In the genomic region with DNA sequence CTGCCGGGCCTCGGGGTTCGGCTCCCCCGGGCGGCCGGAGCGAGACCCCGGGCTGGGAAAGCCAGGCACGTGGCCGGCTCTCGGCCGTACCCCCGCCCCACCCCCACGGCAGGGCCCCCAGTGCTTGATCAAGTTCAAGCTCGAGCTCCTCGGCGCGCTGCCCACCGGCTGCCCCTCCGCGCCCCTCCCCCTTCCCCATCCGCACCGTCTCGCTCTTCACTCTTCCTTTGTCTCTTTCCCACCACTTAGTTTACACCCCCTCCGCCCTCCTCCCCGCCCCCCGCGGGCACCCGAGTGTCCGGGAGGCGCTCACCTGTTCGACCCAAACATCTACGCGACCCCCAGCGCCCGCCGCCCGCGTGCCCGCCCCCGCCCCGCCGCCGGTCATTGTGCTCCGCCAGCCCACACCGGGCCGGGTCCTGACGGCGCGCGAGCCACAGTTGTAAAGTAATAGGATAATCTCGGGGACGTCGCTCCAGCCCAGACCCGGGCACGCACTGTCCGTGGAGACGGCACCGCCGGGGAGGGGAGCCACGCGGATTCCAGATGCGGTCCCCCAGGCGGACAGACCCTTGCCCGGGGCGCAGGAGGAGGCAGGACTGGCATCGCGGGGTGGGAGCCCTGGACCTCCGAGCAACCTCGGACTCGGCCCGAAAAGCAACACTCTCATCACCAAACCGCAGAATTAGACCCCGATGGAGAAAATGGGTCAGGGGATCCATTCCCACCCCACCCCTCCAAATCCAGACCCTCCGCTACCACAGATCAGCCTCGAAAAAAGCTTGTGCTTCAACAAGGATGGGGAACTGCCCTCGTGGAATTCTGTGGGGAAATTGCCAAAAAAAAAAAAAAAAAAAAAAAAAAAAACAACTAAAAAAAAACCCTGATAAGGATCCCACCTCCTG, we compare ENCODE assay signal across 1 cellular context.
TF ChIP-seq lines count a peak whose summit lies in the region.

No MANE protein-coding gene starts in this region.

TF ChIP-seq in HepG2, 621 proteins besides CTCF, POLR2A, EP300 and RAD21 (continued from another document and continues in another):
- TF ChIP-seq, protein P1, sequence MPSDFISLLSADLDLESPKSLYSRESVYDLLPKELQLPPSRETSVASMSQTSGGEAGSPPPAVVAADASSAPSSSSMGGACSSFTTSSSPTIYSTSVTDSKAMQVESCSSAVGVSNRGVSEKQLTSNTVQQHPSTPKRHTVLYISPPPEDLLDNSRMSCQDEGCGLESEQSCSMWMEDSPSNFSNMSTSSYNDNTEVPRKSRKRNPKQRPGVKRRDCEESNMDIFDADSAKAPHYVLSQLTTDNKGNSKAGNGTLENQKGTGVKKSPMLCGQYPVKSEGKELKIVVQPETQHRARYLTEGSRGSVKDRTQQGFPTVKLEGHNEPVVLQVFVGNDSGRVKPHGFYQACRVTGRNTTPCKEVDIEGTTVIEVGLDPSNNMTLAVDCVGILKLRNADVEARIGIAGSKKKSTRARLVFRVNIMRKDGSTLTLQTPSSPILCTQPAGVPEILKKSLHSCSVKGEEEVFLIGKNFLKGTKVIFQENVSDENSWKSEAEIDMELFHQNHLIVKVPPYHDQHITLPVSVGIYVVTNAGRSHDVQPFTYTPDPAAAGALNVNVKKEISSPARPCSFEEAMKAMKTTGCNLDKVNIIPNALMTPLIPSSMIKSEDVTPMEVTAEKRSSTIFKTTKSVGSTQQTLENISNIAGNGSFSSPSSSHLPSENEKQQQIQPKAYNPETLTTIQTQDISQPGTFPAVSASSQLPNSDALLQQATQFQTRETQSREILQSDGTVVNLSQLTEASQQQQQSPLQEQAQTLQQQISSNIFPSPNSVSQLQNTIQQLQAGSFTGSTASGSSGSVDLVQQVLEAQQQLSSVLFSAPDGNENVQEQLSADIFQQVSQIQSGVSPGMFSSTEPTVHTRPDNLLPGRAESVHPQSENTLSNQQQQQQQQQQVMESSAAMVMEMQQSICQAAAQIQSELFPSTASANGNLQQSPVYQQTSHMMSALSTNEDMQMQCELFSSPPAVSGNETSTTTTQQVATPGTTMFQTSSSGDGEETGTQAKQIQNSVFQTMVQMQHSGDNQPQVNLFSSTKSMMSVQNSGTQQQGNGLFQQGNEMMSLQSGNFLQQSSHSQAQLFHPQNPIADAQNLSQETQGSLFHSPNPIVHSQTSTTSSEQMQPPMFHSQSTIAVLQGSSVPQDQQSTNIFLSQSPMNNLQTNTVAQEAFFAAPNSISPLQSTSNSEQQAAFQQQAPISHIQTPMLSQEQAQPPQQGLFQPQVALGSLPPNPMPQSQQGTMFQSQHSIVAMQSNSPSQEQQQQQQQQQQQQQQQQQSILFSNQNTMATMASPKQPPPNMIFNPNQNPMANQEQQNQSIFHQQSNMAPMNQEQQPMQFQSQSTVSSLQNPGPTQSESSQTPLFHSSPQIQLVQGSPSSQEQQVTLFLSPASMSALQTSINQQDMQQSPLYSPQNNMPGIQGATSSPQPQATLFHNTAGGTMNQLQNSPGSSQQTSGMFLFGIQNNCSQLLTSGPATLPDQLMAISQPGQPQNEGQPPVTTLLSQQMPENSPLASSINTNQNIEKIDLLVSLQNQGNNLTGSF (CRISPR knock-in tag; IDR thresholded peaks at IDR 0.05): no peak
- peak; percentile 71 for TF ChIP-seq RBFOX2 (IDR thresholded peaks at IDR 0.05; ENCODE audit: low read depth, low read length)
- TF ChIP-seq ZKSCAN5 (CRISPR knock-in tag; IDR thresholded peaks at IDR 0.05): no peak
- TF ChIP-seq ZNF383 (CRISPR knock-in tag; IDR thresholded peaks at IDR 0.05; ENCODE audit: borderline replicate concordance): no peak
- TF ChIP-seq IRF2 (CRISPR knock-in tag; IDR thresholded peaks at IDR 0.05): no peak
- no peak for TF ChIP-seq ZNF24 (IDR thresholded peaks at IDR 0.05)
- no peak; the same call in 1 of the 2 replicates for TF ChIP-seq MTA1 (CRISPR knock-in tag; IDR thresholded peaks at IDR 0.05; ENCODE audit: borderline replicate concordance)
- no peak for TF ChIP-seq PRMT3 (CRISPR knock-in tag; IDR thresholded peaks at IDR 0.05; ENCODE audit: borderline replicate concordance, low read depth)
- TF ChIP-seq, protein P2, sequence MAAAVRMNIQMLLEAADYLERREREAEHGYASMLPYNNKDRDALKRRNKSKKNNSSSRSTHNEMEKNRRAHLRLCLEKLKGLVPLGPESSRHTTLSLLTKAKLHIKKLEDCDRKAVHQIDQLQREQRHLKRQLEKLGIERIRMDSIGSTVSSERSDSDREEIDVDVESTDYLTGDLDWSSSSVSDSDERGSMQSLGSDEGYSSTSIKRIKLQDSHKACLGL (CRISPR knock-in tag; IDR thresholded peaks at IDR 0.05): no peak; the same call in 1 of the 2 replicates
- TF ChIP-seq, protein P3, sequence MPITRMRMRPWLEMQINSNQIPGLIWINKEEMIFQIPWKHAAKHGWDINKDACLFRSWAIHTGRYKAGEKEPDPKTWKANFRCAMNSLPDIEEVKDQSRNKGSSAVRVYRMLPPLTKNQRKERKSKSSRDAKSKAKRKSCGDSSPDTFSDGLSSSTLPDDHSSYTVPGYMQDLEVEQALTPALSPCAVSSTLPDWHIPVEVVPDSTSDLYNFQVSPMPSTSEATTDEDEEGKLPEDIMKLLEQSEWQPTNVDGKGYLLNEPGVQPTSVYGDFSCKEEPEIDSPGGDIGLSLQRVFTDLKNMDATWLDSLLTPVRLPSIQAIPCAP (CRISPR knock-in tag; IDR thresholded peaks at IDR 0.05; ENCODE audit: low read depth): no peak
- TF ChIP-seq ZFX (CRISPR knock-in tag; IDR thresholded peaks at IDR 0.05; ENCODE audit: low read depth): peak; percentile 0; the same call in 1 of the 2 replicates
- no peak for TF ChIP-seq NFIB (CRISPR knock-in tag; IDR thresholded peaks at IDR 0.05; ENCODE audit: borderline replicate concordance)
- TF ChIP-seq MIER3 (CRISPR knock-in tag; IDR thresholded peaks at IDR 0.05; ENCODE audit: borderline replicate concordance): no peak
- TF ChIP-seq, protein P4, sequence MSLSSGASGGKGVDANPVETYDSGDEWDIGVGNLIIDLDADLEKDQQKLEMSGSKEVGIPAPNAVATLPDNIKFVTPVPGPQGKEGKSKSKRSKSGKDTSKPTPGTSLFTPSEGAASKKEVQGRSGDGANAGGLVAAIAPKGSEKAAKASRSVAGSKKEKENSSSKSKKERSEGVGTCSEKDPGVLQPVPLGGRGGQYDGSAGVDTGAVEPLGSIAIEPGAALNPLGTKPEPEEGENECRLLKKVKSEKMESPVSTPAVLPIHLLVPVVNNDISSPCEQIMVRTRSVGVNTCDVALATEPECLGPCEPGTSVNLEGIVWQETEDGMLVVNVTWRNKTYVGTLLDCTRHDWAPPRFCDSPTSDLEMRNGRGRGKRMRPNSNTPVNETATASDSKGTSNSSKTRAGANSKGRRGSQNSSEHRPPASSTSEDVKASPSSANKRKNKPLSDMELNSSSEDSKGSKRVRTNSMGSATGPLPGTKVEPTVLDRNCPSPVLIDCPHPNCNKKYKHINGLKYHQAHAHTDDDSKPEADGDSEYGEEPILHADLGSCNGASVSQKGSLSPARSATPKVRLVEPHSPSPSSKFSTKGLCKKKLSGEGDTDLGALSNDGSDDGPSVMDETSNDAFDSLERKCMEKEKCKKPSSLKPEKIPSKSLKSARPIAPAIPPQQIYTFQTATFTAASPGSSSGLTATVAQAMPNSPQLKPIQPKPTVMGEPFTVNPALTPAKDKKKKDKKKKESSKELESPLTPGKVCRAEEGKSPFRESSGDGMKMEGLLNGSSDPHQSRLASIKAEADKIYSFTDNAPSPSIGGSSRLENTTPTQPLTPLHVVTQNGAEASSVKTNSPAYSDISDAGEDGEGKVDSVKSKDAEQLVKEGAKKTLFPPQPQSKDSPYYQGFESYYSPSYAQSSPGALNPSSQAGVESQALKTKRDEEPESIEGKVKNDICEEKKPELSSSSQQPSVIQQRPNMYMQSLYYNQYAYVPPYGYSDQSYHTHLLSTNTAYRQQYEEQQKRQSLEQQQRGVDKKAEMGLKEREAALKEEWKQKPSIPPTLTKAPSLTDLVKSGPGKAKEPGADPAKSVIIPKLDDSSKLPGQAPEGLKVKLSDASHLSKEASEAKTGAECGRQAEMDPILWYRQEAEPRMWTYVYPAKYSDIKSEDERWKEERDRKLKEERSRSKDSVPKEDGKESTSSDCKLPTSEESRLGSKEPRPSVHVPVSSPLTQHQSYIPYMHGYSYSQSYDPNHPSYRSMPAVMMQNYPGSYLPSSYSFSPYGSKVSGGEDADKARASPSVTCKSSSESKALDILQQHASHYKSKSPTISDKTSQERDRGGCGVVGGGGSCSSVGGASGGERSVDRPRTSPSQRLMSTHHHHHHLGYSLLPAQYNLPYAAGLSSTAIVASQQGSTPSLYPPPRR (CRISPR knock-in tag; IDR thresholded peaks at IDR 0.05; ENCODE audit: borderline replicate concordance): 0 out of 2 replicates have a peak, but pooled peaks have one; percentile 12
- no peak for TF ChIP-seq ATRX (CRISPR knock-in tag; IDR thresholded peaks at IDR 0.05; ENCODE audit: borderline replicate concordance)
- TF ChIP-seq GZF1 (CRISPR knock-in tag; IDR thresholded peaks at IDR 0.05): no peak; the same call in 1 of the 2 replicates
- TF ChIP-seq, protein P5, sequence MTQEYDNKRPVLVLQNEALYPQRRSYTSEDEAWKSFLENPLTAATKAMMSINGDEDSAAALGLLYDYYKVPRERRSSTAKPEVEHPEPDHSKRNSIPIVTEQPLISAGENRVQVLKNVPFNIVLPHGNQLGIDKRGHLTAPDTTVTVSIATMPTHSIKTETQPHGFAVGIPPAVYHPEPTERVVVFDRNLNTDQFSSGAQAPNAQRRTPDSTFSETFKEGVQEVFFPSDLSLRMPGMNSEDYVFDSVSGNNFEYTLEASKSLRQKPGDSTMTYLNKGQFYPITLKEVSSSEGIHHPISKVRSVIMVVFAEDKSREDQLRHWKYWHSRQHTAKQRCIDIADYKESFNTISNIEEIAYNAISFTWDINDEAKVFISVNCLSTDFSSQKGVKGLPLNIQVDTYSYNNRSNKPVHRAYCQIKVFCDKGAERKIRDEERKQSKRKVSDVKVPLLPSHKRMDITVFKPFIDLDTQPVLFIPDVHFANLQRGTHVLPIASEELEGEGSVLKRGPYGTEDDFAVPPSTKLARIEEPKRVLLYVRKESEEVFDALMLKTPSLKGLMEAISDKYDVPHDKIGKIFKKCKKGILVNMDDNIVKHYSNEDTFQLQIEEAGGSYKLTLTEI (CRISPR knock-in tag; conservative IDR thresholded peaks at IDR 0.05): no peak
- TF ChIP-seq DPF2 (CRISPR knock-in tag; IDR thresholded peaks at IDR 0.05; ENCODE audit: borderline replicate concordance, low read depth): no peak
- TF ChIP-seq SYNCRIP (IDR thresholded peaks at IDR 0.05; ENCODE audit: insufficient read depth, low read depth, low read length): no peak
- no peak for TF ChIP-seq PHB2 (IDR thresholded peaks at IDR 0.05; ENCODE audit: partially characterized antibody)
- 0 out of 2 replicates have a peak, but pooled peaks have one; percentile 12 for TF ChIP-seq ZNF136 (CRISPR knock-in tag; IDR thresholded peaks at IDR 0.05; ENCODE audit: low read depth)
- TF ChIP-seq, protein P6, sequence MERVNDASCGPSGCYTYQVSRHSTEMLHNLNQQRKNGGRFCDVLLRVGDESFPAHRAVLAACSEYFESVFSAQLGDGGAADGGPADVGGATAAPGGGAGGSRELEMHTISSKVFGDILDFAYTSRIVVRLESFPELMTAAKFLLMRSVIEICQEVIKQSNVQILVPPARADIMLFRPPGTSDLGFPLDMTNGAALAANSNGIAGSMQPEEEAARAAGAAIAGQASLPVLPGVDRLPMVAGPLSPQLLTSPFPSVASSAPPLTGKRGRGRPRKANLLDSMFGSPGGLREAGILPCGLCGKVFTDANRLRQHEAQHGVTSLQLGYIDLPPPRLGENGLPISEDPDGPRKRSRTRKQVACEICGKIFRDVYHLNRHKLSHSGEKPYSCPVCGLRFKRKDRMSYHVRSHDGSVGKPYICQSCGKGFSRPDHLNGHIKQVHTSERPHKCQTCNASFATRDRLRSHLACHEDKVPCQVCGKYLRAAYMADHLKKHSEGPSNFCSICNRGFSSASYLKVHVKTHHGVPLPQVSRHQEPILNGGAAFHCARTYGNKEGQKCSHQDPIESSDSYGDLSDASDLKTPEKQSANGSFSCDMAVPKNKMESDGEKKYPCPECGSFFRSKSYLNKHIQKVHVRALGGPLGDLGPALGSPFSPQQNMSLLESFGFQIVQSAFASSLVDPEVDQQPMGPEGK (CRISPR knock-in tag; IDR thresholded peaks at IDR 0.05): peak; percentile 85
- TF ChIP-seq PHF20 (CRISPR knock-in tag; IDR thresholded peaks at IDR 0.05): no peak
- no peak; the same call in 1 of the 2 replicates for TF ChIP-seq PHF8 (CRISPR knock-in tag; IDR thresholded peaks at IDR 0.05)
- TF ChIP-seq, protein P7, sequence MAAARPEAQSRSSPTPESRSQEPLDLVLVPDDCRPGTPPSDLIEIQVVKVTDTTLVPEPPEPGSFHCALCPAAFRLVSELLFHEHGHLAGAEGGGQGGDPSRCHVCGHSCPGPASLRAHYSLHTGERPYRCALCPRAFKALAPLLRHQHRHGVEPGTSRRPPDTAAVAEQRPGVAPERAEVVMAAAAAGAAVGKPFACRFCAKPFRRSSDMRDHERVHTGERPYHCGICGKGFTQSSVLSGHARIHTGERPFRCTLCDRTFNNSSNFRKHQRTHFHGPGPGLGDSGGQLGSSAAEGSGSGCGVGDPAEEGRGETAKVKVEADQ (CRISPR knock-in tag; IDR thresholded peaks at IDR 0.05; ENCODE audit: borderline replicate concordance): 0 out of 2 replicates have a peak, but pooled peaks have one; percentile 10
- TF ChIP-seq TARDBP (CRISPR knock-in tag; IDR thresholded peaks at IDR 0.05): no peak
- TF ChIP-seq XBP1 (CRISPR knock-in tag; IDR thresholded peaks at IDR 0.05): no peak
- no peak for TF ChIP-seq ZNF549 (CRISPR knock-in tag; IDR thresholded peaks at IDR 0.05)
- TF ChIP-seq ZFP37 (CRISPR knock-in tag; IDR thresholded peaks at IDR 0.05; ENCODE audit: borderline replicate concordance): no peak
- TF ChIP-seq BHLHE40 (IDR thresholded peaks at IDR 0.05; ENCODE audit: low read length): no peak
- no peak for TF ChIP-seq ARNTL (CRISPR knock-in tag; IDR thresholded peaks at IDR 0.05)
- no peak for TF ChIP-seq ZNF747 (CRISPR knock-in tag; IDR thresholded peaks at IDR 0.05; ENCODE audit: borderline replicate concordance)
- no peak for TF ChIP-seq RFX3 (CRISPR knock-in tag; IDR thresholded peaks at IDR 0.05)
- no peak for TF ChIP-seq PRPF4 (IDR thresholded peaks at IDR 0.05; ENCODE audit: low read depth, low read length, poor library complexity, severe bottlenecking)
- TF ChIP-seq ZBTB3 (CRISPR knock-in tag; IDR thresholded peaks at IDR 0.05; ENCODE audit: borderline replicate concordance, low read depth): no peak
- no peak for TF ChIP-seq RCOR2 (CRISPR knock-in tag; IDR thresholded peaks at IDR 0.05)
- no peak for TF ChIP-seq RBAK (CRISPR knock-in tag; IDR thresholded peaks at IDR 0.05)
- no peak for TF ChIP-seq MED1 (CRISPR knock-in tag; IDR thresholded peaks at IDR 0.05)
- TF ChIP-seq, protein P8, sequence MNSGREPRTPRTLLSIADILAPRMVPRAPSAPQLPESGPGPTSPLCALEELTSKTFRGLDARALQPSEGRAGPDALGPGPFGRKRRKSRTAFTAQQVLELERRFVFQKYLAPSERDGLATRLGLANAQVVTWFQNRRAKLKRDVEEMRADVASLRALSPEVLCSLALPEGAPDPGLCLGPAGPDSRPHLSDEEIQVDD (CRISPR knock-in tag; IDR thresholded peaks at IDR 0.05; ENCODE audit: borderline replicate concordance): no peak
- TF ChIP-seq ZNF10 (CRISPR knock-in tag; IDR thresholded peaks at IDR 0.05; ENCODE audit: borderline replicate concordance, low read depth): no peak
- no peak; the same call in 1 of the 2 replicates for TF ChIP-seq RFX5 (IDR thresholded peaks at IDR 0.05; ENCODE audit: low read depth, low read length)
- TF ChIP-seq, protein P9, sequence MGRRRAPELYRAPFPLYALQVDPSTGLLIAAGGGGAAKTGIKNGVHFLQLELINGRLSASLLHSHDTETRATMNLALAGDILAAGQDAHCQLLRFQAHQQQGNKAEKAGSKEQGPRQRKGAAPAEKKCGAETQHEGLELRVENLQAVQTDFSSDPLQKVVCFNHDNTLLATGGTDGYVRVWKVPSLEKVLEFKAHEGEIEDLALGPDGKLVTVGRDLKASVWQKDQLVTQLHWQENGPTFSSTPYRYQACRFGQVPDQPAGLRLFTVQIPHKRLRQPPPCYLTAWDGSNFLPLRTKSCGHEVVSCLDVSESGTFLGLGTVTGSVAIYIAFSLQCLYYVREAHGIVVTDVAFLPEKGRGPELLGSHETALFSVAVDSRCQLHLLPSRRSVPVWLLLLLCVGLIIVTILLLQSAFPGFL (CRISPR knock-in tag; IDR thresholded peaks at IDR 0.05): no peak
